ENCODE assay signal across 30 cellular contexts in genomic region chr6:26570027-26570809, GRCh38. TPM values are rescaled to one million over a fixed set of nuclear protein-coding genes. Genes with fewer than 3 reads are reported as not detected.
DNase-seq lines count a peak whose midpoint lies in the region; ATAC-seq and TF ChIP-seq lines count a peak whose summit lies in the region.
"Had no signal": no experiment of that assay in that cellular context is flagged by ENCODE, and none has a peak within 500 bp of the region (broad histone marks: within the 10 kb centered on the region; RNA-seq: fewer than 3 reads in every experiment).

No MANE protein-coding gene starts in this region.

- no peak overlapping the region for H3K9ac ChIP-seq in BLaER1 treated with 17β-estradiol and CSF1 and Interleukin-3, amounts not matched to agents 10 nM and 100 nM
- H3K9ac ChIP-seq in GM23248: no peak overlapping the region
- H3K9ac ChIP-seq: neural progenitor cell had no signal

- no peaks in the 10 kb centered on the region for H3K9me2 ChIP-seq in GM23248 (ENCODE audit: insufficient read depth)
- H3K9me2 ChIP-seq in OCI-LY7 (ENCODE audit: insufficient read depth, low read length): no peaks in the 10 kb centered on the region

- no peak for TF ChIP-seq POLR2A in Peyer's patch (IDR thresholded peaks at IDR 0.05)

- H4K20me1 ChIP-seq in BLaER1 treated with 17β-estradiol and CSF1 and Interleukin-3, amounts not matched to agents 10 nM and 100 nM: no peaks in the 10 kb centered on the region
- H4K20me1 ChIP-seq in GM23248 (ENCODE audit: insufficient read depth) (no peaks in the 10 kb centered on the region), OCI-LY7 (ENCODE audit: insufficient read depth, low read length) (no peaks in the 10 kb centered on the region)

- CTCF ChIA-PET in OCI-LY7 (lab: Charles Lee; ENCODE audit: unreplicated experiment): no interaction called here

- peak overlapping the region in 8 of 11 experiments; percentile 10 to 68 (median 28); a peak in 5 of 22 replicates for H3K4me2 ChIP-seq in BLaER1 treated with 17β-estradiol and CSF1 and Interleukin-3, amounts not matched to agents 10 nM and 100 nM
- H3K4me2 ChIP-seq in GM23248 (ENCODE audit: unreplicated experiment): no peak overlapping the region
- H3K4me2 ChIP-seq in OCI-LY7 (ENCODE audit: low read length): no peak overlapping the region

- no peak overlapping the region for H3K27ac ChIP-seq in BLaER1 treated with 17β-estradiol and CSF1 and Interleukin-3, amounts not matched to agents 10 nM and 100 nM
- H3K27ac ChIP-seq in GM23248 (no peak overlapping the region), Peyer's patch (no peak overlapping the region), OCI-LY7 (ENCODE audit: low read depth, low read length, poor library complexity, severe bottlenecking) (no peak overlapping the region)
- H3K27ac ChIP-seq: coronary artery, neural progenitor cell, upper lobe of right lung had no signal

- H2AFZ ChIP-seq in GM23248: peak overlapping the region; percentile 95; the same call in 1 of the 2 replicates
- no peak overlapping the region for H2AFZ ChIP-seq in OCI-LY7 (ENCODE audit: low read length)

- H3F3A ChIP-seq in GM23248 (ENCODE audit: insufficient read depth): peaks cover 23% of the 10 kb centered on the region

- H3K4me3 ChIP-seq in BLaER1 treated with 17β-estradiol and CSF1 and Interleukin-3, amounts not matched to agents 10 nM and 100 nM: no peak overlapping the region
- H3K4me3 ChIP-seq in GM23248 (no peak overlapping the region), Peyer's patch (no peak overlapping the region), OCI-LY7 (ENCODE audit: low read depth, low read length, poor library complexity, severe bottlenecking) (no peak overlapping the region)
- H3K4me3 ChIP-seq: coronary artery, lung, mucosa of descending colon, upper lobe of right lung had no signal

- no peak for ATAC-seq in effector memory CD8-positive, alpha-beta T cell (replicated peaks)
- ATAC-seq: esophagus mucosa, mucosa of descending colon, upper lobe of right lung had no signal

- TF ChIP-seq CTCF in Peyer's patch (IDR thresholded peaks at IDR 0.05): no peak
- TF ChIP-seq CTCF in OCI-LY7 (conservative IDR thresholded peaks at IDR 0.05; ENCODE audit: low read length): no peak

- H3K9me3 ChIP-seq in BLaER1 treated with 17β-estradiol and CSF1 and Interleukin-3, amounts not matched to agents 10 nM and 100 nM (replicated peaks in 1 of 11): peaks cover 0 to 7% (median 0%) of the 10 kb centered on the region in 11 experiments; a peak in 4 of 22 replicates
- H3K9me3 ChIP-seq in GM23248 (ENCODE audit: low read depth): no peaks in the 10 kb centered on the region
- H3K9me3 ChIP-seq in Peyer's patch: no peaks in the 10 kb centered on the region
- no peaks in the 10 kb centered on the region for H3K9me3 ChIP-seq in OCI-LY7 (ENCODE audit: low read length)
- H3K9me3 ChIP-seq: ascending aorta, mucosa of descending colon, sigmoid colon, upper lobe of right lung had no signal

- H3K9me3 Mint-ChIP-seq in effector memory CD8-positive, alpha-beta T cell: peaks cover 4 to 9% of the 10 kb centered on the region in 2 donors
- H3K9me3 Mint-ChIP-seq: activated naive CD8-positive, alpha-beta T cell treated with anti-CD3 and anti-CD28 coated beads, Interleukin-2, amount 10 ng/mL, durations not matched to agents 7 days and 5 days; endodermal cell; T-helper 1 cell treated with Interleukin-12 subunit alpha and Interleukin-12 subunit beta and Interleukin-4 antibody, amounts not matched to agents 30 μg/mL and 1 μg/mL, for 36 hours had no signal

- no peaks in the 10 kb centered on the region for H3K27me3 ChIP-seq in BLaER1 treated with 17β-estradiol and CSF1 and Interleukin-3, amounts not matched to agents 10 nM and 100 nM
- H3K27me3 ChIP-seq in GM23248 (replicated peaks; ENCODE audit: insufficient read depth) (no peaks in the 10 kb centered on the region), Peyer's patch (no peaks in the 10 kb centered on the region)
- H3K27me3 ChIP-seq: ascending aorta, upper lobe of right lung had no signal

- intact Hi-C loops in OCI-LY7 (cut with micrococcal nuclease; ENCODE audit: unreplicated experiment): no loop called here

- no peaks in the 10 kb centered on the region for H3K36me3 ChIP-seq in BLaER1 treated with 17β-estradiol and CSF1 and Interleukin-3, amounts not matched to agents 10 nM and 100 nM
- H3K36me3 ChIP-seq in GM23248 (ENCODE audit: low read depth): no peaks in the 10 kb centered on the region
- H3K36me3 ChIP-seq in Peyer's patch: no peaks in the 10 kb centered on the region
- no peaks in the 10 kb centered on the region for H3K36me3 ChIP-seq in OCI-LY7 (ENCODE audit: insufficient read depth, low read length)
- H3K36me3 ChIP-seq: ascending aorta, neural progenitor cell, sigmoid colon, upper lobe of right lung had no signal

- in situ Hi-C loops in GM23248 (cut with MboI): no loop called here

- H3K27ac Mint-ChIP-seq in effector memory CD8-positive, alpha-beta T cell: peak overlapping the region in 1 of 2 donors; percentile 6
- H3K27ac Mint-ChIP-seq: activated naive CD8-positive, alpha-beta T cell treated with anti-CD3 and anti-CD28 coated beads, Interleukin-2, amount 10 ng/mL, durations not matched to agents 7 days and 5 days; endodermal cell; H9; neural progenitor cell had no signal

- H3K79me2 ChIP-seq in GM23248 (ENCODE audit: insufficient read depth) (no peaks in the 10 kb centered on the region), OCI-LY7 (ENCODE audit: insufficient read depth, low read depth, low read length) (no peaks in the 10 kb centered on the region)

- BruUV-seq in OCI-LY7 (replicated peaks; lab: Mats Ljungman, UMichigan): no TSS peak

- H3K27me3 Mint-ChIP-seq in effector memory CD8-positive, alpha-beta T cell: peaks cover 7 to 10% of the 10 kb centered on the region in 2 donors
- H3K27me3 Mint-ChIP-seq: activated naive CD8-positive, alpha-beta T cell treated with anti-CD3 and anti-CD28 coated beads, Interleukin-2, amount 10 ng/mL, durations not matched to agents 7 days and 5 days had no signal

- H3K4me1 ChIP-seq in BLaER1 treated with 17β-estradiol and CSF1 and Interleukin-3, amounts not matched to agents 10 nM and 100 nM: peaks cover 0 to 26% (median 19%) of the 10 kb centered on the region in 10 experiments; a peak in 18 of 20 replicates
- no peaks in the 10 kb centered on the region for H3K4me1 ChIP-seq in GM23248 (ENCODE audit: insufficient read depth)
- peaks cover 0 to 4% (median 0%) of the 10 kb centered on the region in 4 donors for H3K4me1 ChIP-seq in Peyer's patch
- peaks cover 24% of the 10 kb centered on the region for H3K4me1 ChIP-seq in OCI-LY7 (ENCODE audit: insufficient read depth, low read length, poor library complexity, severe bottlenecking)
- H3K4me1 ChIP-seq: neural progenitor cell, upper lobe of right lung had no signal

- no peak for DNase-seq in GM23248
- peak in 2 of 3 donors; percentile 31 to 46 for DNase-seq in Peyer's patch
- DNase-seq in islet precursor cell: peak; percentile 37
- no peak for DNase-seq in effector memory CD8-positive, alpha-beta T cell
- no peak for DNase-seq in putamen (ENCODE audit: low spot score)
- DNase-seq in OCI-LY7 (ENCODE audit: low spot score): no peak
- DNase-seq: activated CD4-positive, alpha-beta T cell treated with anti-CD3 and anti-CD28 coated beads for 4 hours; activated CD8-positive, alpha-beta memory T cell treated with anti-CD3 and anti-CD28 coated beads for 24 hours; activated gamma-delta T cell; activated naive CD8-positive, alpha-beta T cell treated with anti-CD3 and anti-CD28 coated beads, Interleukin-2, amount 10 ng/mL, durations not matched to agents 7 days and 5 days; endodermal cell; foreskin fibroblast; GDM1; H9; mucosa of descending colon; NCI-H1694 treated with DMSO at 0.1 percent for 48 hours; NCI-H2171; NCI-H524; RPMI8226; sigmoid colon; stimulated activated CD4-positive, alpha-beta T cell treated with anti-CD3 and anti-CD28 coated beads, Interleukin-15, amount 100 ng/mL, for 24 hours; stimulated activated naive B cell treated with anti-CD40 and anti-IgM and Interleukin-4, amounts not matched to agents 10 μg/mL and 1 μg/mL and 100 μg/mL, for 72 hours; upper lobe of right lung had no signal

- peaks cover 17 to 19% of the 10 kb centered on the region in 2 donors for H3K4me1 Mint-ChIP-seq in effector memory CD8-positive, alpha-beta T cell (ENCODE audit: low read depth in 2 of 2)

- 83 to 84% methylated on average over 21 of the region's 21 CpGs for WGBS in GM23248 (ENCODE audit: low coverage in 1 of 2, low lambda C conversion rate in 2 of 2, missing lambda C conversion rate in 2 of 2), 2 experiments

- H3K36me3 Mint-ChIP-seq in effector memory CD8-positive, alpha-beta T cell (ENCODE audit: insufficient read depth): peaks cover 51% of the 10 kb centered on the region

- H3K4me3 Mint-ChIP-seq in effector memory CD8-positive, alpha-beta T cell: no peak overlapping the region

- POLR2A ChIA-PET in OCI-LY7 (lab: Charles Lee): interaction anchor here (0.8 to 1.4 kb wide), 3 partner anchors 17 to 296 kb away, joined by 3 to 4 read pairs (median 3); no protein-coding TSS in a partner anchor

RNA-seq across cellular contexts. Expression of gene ABT1, which starts 26.5 kb away (rescaled TPM):
- total RNA-seq in GM23248 (2014; rRNA removed; shearing (Covaris generic)): 10.9 and 12.9 TPM in 2 replicates
- polyA plus RNA-seq in GM23248 (2016; fragmentation: Nextera tagmentation; extraction: Ambion mirVana): 17.3 and 17.6 TPM in 2 replicates
- total RNA-seq in Peyer's patch (10 to 100 TPM; 11.5 to 16.1 (median 11.8) TPM), OCI-LY7 (2022) (25.3 and 26.3 TPM in 2 replicates)
- total RNA-seq in OCI-LY7 (2014; rRNA removed; shearing (Covaris generic)): 32.2 and 34.6 TPM in 2 replicates

RNA-seq across cellular contexts. Expression of gene HMGN4, which starts 32.1 kb away (rescaled TPM):
- total RNA-seq in GM23248 (2014; rRNA removed; shearing (Covaris generic)): 81.6 and 87.2 TPM in 2 replicates
- 67.1 and 70.8 TPM in 2 replicates for polyA plus RNA-seq in GM23248 (2016; fragmentation: Nextera tagmentation; extraction: Ambion mirVana)
- total RNA-seq in Peyer's patch (10 to 100 TPM; 46.1 to 74.3 (median 57.6) TPM), OCI-LY7 (2022) (104 and 113 TPM in 2 replicates)
- total RNA-seq in OCI-LY7 (2014; rRNA removed; shearing (Covaris generic)): 113 and 116 TPM in 2 replicates

Comparison
In these comparisons a context has a peak if more than half of its experiments do, and no peak if none do; other contexts are left out.
1. H3K4me2 ChIP-seq: peak in BLaER1 treated with 17β-estradiol and CSF1 and Interleukin-3, amounts not matched to agents 10 nM and 100 nM (8 of 11); none in GM23248 (single experiment) and OCI-LY7 (single experiment).
2. DNase-seq: peak in Peyer's patch (2 of 3) and islet precursor cell (single experiment); none in GM23248 (single experiment), effector memory CD8-positive, alpha-beta T cell (0 of 3), putamen (single experiment) and OCI-LY7 (single experiment).